26 cellular contexts compared by ENCODE assay signal in genomic region chr2:191610749-191611148, GRCh38.
"Had no signal": no experiment of that assay in that cellular context is flagged by ENCODE, and none has a peak within 500 bp of the region (broad histone marks: within the 10 kb centered on the region; RNA-seq: fewer than 3 reads in every experiment).

No MANE protein-coding gene starts in this region.

- H3K4me1 ChIP-seq: body of pancreas, gastrocnemius medialis, left ventricle myocardium inferior, upper lobe of left lung had no signal

- ATAC-seq: activated T-cell treated with anti-CD3 and anti-CD28 coated beads, Interleukin-2, amount 50 U/mL, for 4 hours; body of pancreas; esophagus mucosa; gastrocnemius medialis; natural killer cell; stimulated activated naive CD8-positive, alpha-beta T cell treated with anti-CD3 and anti-CD28 coated beads, Interleukin-15, Interleukin-2, amounts not matched to agents 100 U/mL and 50 U/mL, for 24 hours; T-cell had no signal

- H3K27ac Mint-ChIP-seq: activated naive CD8-positive, alpha-beta T cell treated with anti-CD3 and anti-CD28 coated beads, Interleukin-2, amount 10 ng/mL, durations not matched to agents 7 days and 5 days; activated T-helper 2 cell treated with anti-CD3 and anti-CD28 coated beads, Interferon-gamma antibody, Interleukin-2, Interleukin-4, amounts not matched to agents 10 μg/mL and 5 μg/mL and 100 μg/mL, durations not matched to agents 14 hours and 24 hours and 36 hours; natural killer cell; progenitor cell of endocrine pancreas; T-cell; T-helper 2 cell treated with Interferon-gamma antibody and Interleukin-4, amounts not matched to agents 5 μg/mL and 100 μg/mL, for 36 hours had no signal

- H3K27ac ChIP-seq: gastrocnemius medialis, left ventricle myocardium inferior, sigmoid colon, WERI-Rb-1 had no signal

- H3K36me3 ChIP-seq: gastrocnemius medialis, left ventricle myocardium inferior, sigmoid colon, upper lobe of left lung, WERI-Rb-1 had no signal

- H3K27me3 Mint-ChIP-seq: progenitor cell of endocrine pancreas had no signal

- DNase-seq: activated CD8-positive, alpha-beta memory T cell treated with anti-CD3 and anti-CD28 coated beads for 24 hours; activated CD8-positive, alpha-beta memory T cell treated with anti-CD3 and anti-CD28 coated beads, Interleukin-2, amount 50 U/mL, for 4 hours; activated naive CD4-positive, alpha-beta T cell; activated naive CD8-positive, alpha-beta T cell treated with anti-CD3 and anti-CD28 coated beads, Interleukin-2, amount 10 ng/mL, durations not matched to agents 7 days and 5 days; activated T-cell treated with anti-CD3 and anti-CD28 coated beads, Interleukin-2, amount 50 U/mL, for 4 hours; amygdala; body of pancreas; effector CD8-positive, alpha-beta T cell; gastrocnemius medialis; hippocampal formation; kidney glomerular epithelial cell; left ventricle myocardium inferior; midbrain; natural killer cell; retina; sigmoid colon; stimulated activated CD4-positive, alpha-beta T cell treated with anti-CD3 and anti-CD28 coated beads, Interleukin-2, amount 100 ng/mL, for 48 hours; stimulated activated naive CD8-positive, alpha-beta T cell treated with anti-CD3 and anti-CD28 coated beads, Interleukin-15, Interleukin-2, amounts not matched to agents 100 U/mL and 50 U/mL, for 24 hours; T-cell; upper lobe of left lung; WERI-Rb-1 had no signal

- H3K27me3 ChIP-seq: body of pancreas, gastrocnemius medialis, sigmoid colon, upper lobe of left lung had no signal

- H3K9me3 Mint-ChIP-seq: activated T-cell treated with anti-CD3 and anti-CD28 coated beads, Interleukin-2, amount 50 U/mL, for 4 hours; activated T-helper 2 cell treated with anti-CD3 and anti-CD28 coated beads, Interferon-gamma antibody, Interleukin-2, Interleukin-4, amounts not matched to agents 10 μg/mL and 5 μg/mL and 100 μg/mL, durations not matched to agents 14 hours and 24 hours and 36 hours; natural killer cell; T-cell; T-helper 2 cell treated with Interferon-gamma antibody and Interleukin-4, amounts not matched to agents 5 μg/mL and 100 μg/mL, for 36 hours had no signal

- H3K9me3 ChIP-seq: body of pancreas, gastrocnemius medialis, left ventricle myocardium inferior, sigmoid colon, upper lobe of left lung had no signal

- H3K36me3 Mint-ChIP-seq: natural killer cell, T-cell had no signal

- H3K4me1 Mint-ChIP-seq: natural killer cell had no signal

- H3K4me3 Mint-ChIP-seq: activated naive CD8-positive, alpha-beta T cell treated with anti-CD3 and anti-CD28 coated beads, Interleukin-2, amount 10 ng/mL, durations not matched to agents 7 days and 5 days; activated T-cell treated with anti-CD3 and anti-CD28 coated beads, Interleukin-2, amount 50 U/mL, for 4 hours; natural killer cell; T-cell; T-helper 2 cell treated with Interferon-gamma antibody and Interleukin-4, amounts not matched to agents 5 μg/mL and 100 μg/mL, for 36 hours had no signal

- H3K4me3 ChIP-seq: body of pancreas, gastrocnemius medialis, left ventricle myocardium inferior, sigmoid colon, smooth muscle cell, upper lobe of left lung had no signal
